Comparison of ENCODE assay signal across 16 cellular contexts in genomic region chr16:10623059-10623458, GRCh38. TPM values are rescaled to one million over a fixed set of nuclear protein-coding genes. Genes with fewer than 3 reads are reported as not detected.
DNase-seq lines count a peak whose midpoint lies in the region; ATAC-seq, FAIRE-seq and TF ChIP-seq lines count a peak whose summit lies in the region.
"Had no signal": no experiment of that assay in that cellular context is flagged by ENCODE, and none has a peak within 500 bp of the region (broad histone marks: within the 10 kb centered on the region; RNA-seq: fewer than 3 reads in every experiment).

No MANE protein-coding gene starts in this region.

- H3K36me3 ChIP-seq in HepG2 (replicated peaks in 1 of 2; ENCODE audit: control insufficient read depth in 1 of 2, insufficient read depth in 2 of 2, low read length in 2 of 2) (no peaks in the 10 kb centered on the region), right lobe of liver (no peaks in the 10 kb centered on the region), H1 (ENCODE audit: control insufficient read depth in 2 of 4, insufficient read depth in 4 of 4, low read length in 3 of 4) (no peaks in the 10 kb centered on the region), osteoblast (ENCODE audit: insufficient read depth, low read length) (no peaks in the 10 kb centered on the region)
- H3K36me3 ChIP-seq: BE2C had no signal

- no peak for TF ChIP-seq RAD21 in HepG2 (CRISPR knock-in tag; IDR thresholded peaks at IDR 0.05)
- TF ChIP-seq RAD21 in H1 (IDR thresholded peaks at IDR 0.05 in 1 of 2, conservative IDR thresholded peaks at IDR 0.05 in 1 of 2; ENCODE audit: low read depth in 2 of 2, low read length in 2 of 2), result no peak

- in situ Hi-C loops in HepG2 (cut with HindIII; ENCODE audit: extremely low pct_ligation_motif_present, low pct_unique_long_range_greater_than_20kb), result no loop called here

- H3K27me3 ChIP-seq in HepG2 (ENCODE audit: control insufficient read depth in 1 of 2, insufficient read depth in 2 of 2, low read length in 2 of 2), result no peaks in the 10 kb centered on the region
- no peaks in the 10 kb centered on the region for H3K27me3 ChIP-seq in right lobe of liver
- peaks cover 0 to 3% (median 3%) of the 10 kb centered on the region in 4 experiments; a peak in 4 of 7 replicates for H3K27me3 ChIP-seq in H1 (replicated peaks in 1 of 4; ENCODE audit: control insufficient read depth in 3 of 4, extremely low read depth in 1 of 4, insufficient read depth in 3 of 4, low read length in 3 of 4)
- no peaks in the 10 kb centered on the region for H3K27me3 ChIP-seq in osteoblast (ENCODE audit: insufficient read depth, low read length)
- H3K27me3 ChIP-seq: BE2C had no signal

- H2BK12ac ChIP-seq in H1 (ENCODE audit: low read depth, low read length), result peak overlapping the region; percentile 50; the same call in 1 of the 2 replicates

- no peak overlapping the region for H2AFZ ChIP-seq in HepG2 (ENCODE audit: low read length)
- no peak overlapping the region for H2AFZ ChIP-seq in H1 (ENCODE audit: low read length)
- H2AFZ ChIP-seq in osteoblast (ENCODE audit: low read length), result no peak overlapping the region
- H2AFZ ChIP-seq: GM23248 had no signal

- H3K56ac ChIP-seq in H1 (replicated peaks; ENCODE audit: insufficient read length, low read depth, low read length), result no peak overlapping the region

- H3K4me1 ChIP-seq in HepG2 (ENCODE audit: insufficient read depth, low read length), result peaks cover 90% of the 10 kb centered on the region
- no peaks in the 10 kb centered on the region for H3K4me1 ChIP-seq in right lobe of liver
- H3K4me1 ChIP-seq in H1 (replicated peaks in 1 of 4; ENCODE audit: control insufficient read depth in 3 of 4, insufficient read depth in 4 of 4, low read length in 3 of 4), result peaks cover 8 to 25% (median 14%) of the 10 kb centered on the region in 4 experiments
- H3K4me1 ChIP-seq in osteoblast (ENCODE audit: insufficient read depth, low read length), result peaks cover 6% of the 10 kb centered on the region

- 0 out of 2 replicates have a peak overlapping the region, but pooled peaks have one; percentile 29 for H2BK15ac ChIP-seq in H1 (ENCODE audit: low read length)

- H3K4me3 ChIP-seq in HepG2 (replicated peaks in 1 of 3; ENCODE audit: insufficient read depth in 1 of 3, low read depth in 2 of 3, low read length in 3 of 3) (no peak overlapping the region), right lobe of liver (no peak overlapping the region), H1 (ENCODE audit: extremely low read depth in 1 of 4, insufficient read depth in 2 of 4, low read depth in 3 of 4, low read length in 4 of 4) (no peak overlapping the region), osteoblast (ENCODE audit: insufficient read depth, low read length) (no peak overlapping the region)
- H3K4me3 ChIP-seq: A549, GM23248 had no signal

- no peaks in the 10 kb centered on the region for H3K79me1 ChIP-seq in H1 (ENCODE audit: low read depth, low read length)

- DNase-seq in HepG2 (ENCODE audit: low spot score), result no peak
- DNase-seq in right lobe of liver, result no peak
- no peak for DNase-seq in H1 (ENCODE audit: low read depth in 1 of 2, low spot score in 2 of 2)
- peak; percentile 14 for DNase-seq in osteoblast (ENCODE audit: insufficient read length, low spot score, missing footprints)
- no peak for DNase-seq in D721Med (ENCODE audit: insufficient read length, low spot score)
- no peak for DNase-seq in left lobe of liver (ENCODE audit: low spot score)
- no peak for DNase-seq in superior temporal gyrus (ENCODE audit: extremely low spot score)
- DNase-seq: BE2C; CD4-positive, alpha-beta memory T cell; DND-41; GDM1; GM23248 had no signal

- H3K18ac ChIP-seq in H1 (ENCODE audit: extremely low read depth, low read length), result peak overlapping the region; percentile 60; the same call in 1 of the 2 replicates

- CTCF ChIA-PET in HepG2 (lab: Yijun Ruan, JAX; ENCODE audit: low intra/inter-chr PET ratio, low total read pairs) (no interaction called here), H1 (lab: Charles Lee; ENCODE audit: partially characterized antibody) (interaction anchor here (1.0 to 2.1 kb wide), 3 partner anchors 42 to 101 kb away, joined by 3 to 4 read pairs (median 4); no protein-coding TSS in a partner anchor)

- no peak overlapping the region for H2BK5ac ChIP-seq in H1 (ENCODE audit: low read depth, low read length)

- BruUV-seq in HepG2 (replicated peaks; lab: Mats Ljungman, UMichigan), result no TSS peak

- WGBS in HepG2 (ENCODE audit: low lambda C conversion rate), result 61% methylated on average over 3 of the region's 3 CpGs
- WGBS in right lobe of liver (ENCODE audit: insufficient coverage, low coverage, low lambda C conversion rate, missing lambda C conversion rate), result 57% methylated on average over 1 of the region's 3 CpGs
- WGBS in H1 (ENCODE audit: extremely low coverage in 1 of 2, insufficient coverage in 1 of 2, insufficient read length in 1 of 2, insufficient replicate concordance in 2 of 2, low coverage in 1 of 2, low lambda C conversion rate in 2 of 2, missing lambda C conversion rate in 1 of 2), 2 experiments, result 90% methylated on average over 3 of the region's 3 CpGs; no CpG with 5 or more reads in 1 of the 2 experiments

- H2AK5ac ChIP-seq in H1 (ENCODE audit: low read depth, low read length), result peak overlapping the region; percentile 65; the same call in 1 of the 2 replicates

- no peak overlapping the region for H4K5ac ChIP-seq in H1 (ENCODE audit: insufficient read length, low read depth, low read length)

- no peak overlapping the region for H3K23ac ChIP-seq in H1 (ENCODE audit: insufficient read length)

- peak overlapping the region; percentile 64; the same call in 1 of the 2 replicates for H3K4me2 ChIP-seq in HepG2 (ENCODE audit: low read depth, low read length)
- no peak overlapping the region for H3K4me2 ChIP-seq in H1 (ENCODE audit: insufficient read depth in 1 of 2, low read depth in 2 of 2, low read length in 2 of 2)
- no peak overlapping the region for H3K4me2 ChIP-seq in osteoblast (ENCODE audit: insufficient read depth, low read length)
- H3K4me2 ChIP-seq: A549 had no signal

- H3K9me3 ChIP-seq in HepG2 (ENCODE audit: low read length), result no peaks in the 10 kb centered on the region
- H3K9me3 ChIP-seq in right lobe of liver, result no peaks in the 10 kb centered on the region
- H3K9me3 ChIP-seq in H1 (ENCODE audit: insufficient read depth in 2 of 2, low read depth in 1 of 2, low read length in 1 of 2), result no peaks in the 10 kb centered on the region
- H3K9me3 ChIP-seq in osteoblast (ENCODE audit: low read depth, low read length), result no peaks in the 10 kb centered on the region
- H3K9me3 ChIP-seq: BE2C had no signal

- no peak for TF ChIP-seq EP300 in HepG2 (IDR thresholded peaks at IDR 0.05; ENCODE audit: low read depth in 2 of 2, low read length in 2 of 2)
- TF ChIP-seq EP300 in HepG2 (CRISPR knock-in tag; IDR thresholded peaks at IDR 0.05; ENCODE audit: borderline replicate concordance), result no peak
- no peak for TF ChIP-seq EP300 in H1 (IDR thresholded peaks at IDR 0.05; ENCODE audit: borderline replicate concordance in 1 of 2, low read depth in 2 of 2, low read length in 2 of 2)

- no peak overlapping the region for H3K27ac ChIP-seq in HepG2 (ENCODE audit: extremely low read length, insufficient read depth, low read length)
- no peak overlapping the region for H3K27ac ChIP-seq in right lobe of liver
- no peak overlapping the region for H3K27ac ChIP-seq in H1 (ENCODE audit: low read depth, low read length)
- H3K27ac ChIP-seq in osteoblast (ENCODE audit: low read depth, low read length), result no peak overlapping the region
- H3K27ac ChIP-seq: C4-2B, GM23248 had no signal

- no peak overlapping the region for H3K4ac ChIP-seq in H1 (replicated peaks; ENCODE audit: insufficient read length, low read depth, low read length)

- H3K14ac ChIP-seq in H1 (ENCODE audit: insufficient read length), result no peak overlapping the region

- POLR2A ChIA-PET in HepG2 (lab: Yijun Ruan, JAX), result interaction anchor here (0.8 kb wide), 1 partner anchor 40 kb away, joined by 3 read pairs; no protein-coding TSS in a partner anchor
- POLR2A ChIA-PET in H1 (lab: Charles Lee; ENCODE audit: partially characterized antibody), result no interaction called here

- H3K9ac ChIP-seq in HepG2 (ENCODE audit: insufficient read depth, low read depth, low read length) (no peak overlapping the region), H1 (replicated peaks in 1 of 4; ENCODE audit: extremely low read depth in 1 of 4, low read depth in 3 of 4, low read length in 3 of 4) (no peak overlapping the region)
- H3K9ac ChIP-seq: GM23248 had no signal

- FAIRE-seq in HepG2 (lab: Jason Lieb, UNC) (no peak), H1 (lab: Jason Lieb, UNC) (no peak), D721Med (lab: Jason Lieb, UNC) (no peak)
- FAIRE-seq: A549, GM12892 had no signal

- no peak for ATAC-seq in HepG2
- no peak for ATAC-seq in right lobe of liver
- ATAC-seq in left lobe of liver, result no peak

- intact Hi-C loops in HepG2 (cut with micrococcal nuclease; ENCODE audit: unreplicated experiment) (no loop called here), right lobe of liver (cut with DNase I) (no loop called here)

- TF ChIP-seq POLR2A in HepG2 (IDR thresholded peaks at IDR 0.05; ENCODE audit: insufficient read depth in 1 of 2, low read depth in 2 of 2, low read length in 2 of 2) (no peak), right lobe of liver (IDR thresholded peaks at IDR 0.05) (no peak), H1 (IDR thresholded peaks at IDR 0.05; ENCODE audit: control extremely low read depth in 1 of 2, low read depth in 2 of 2, low read length in 2 of 2) (no peak)

- H3K79me2 ChIP-seq in HepG2 (ENCODE audit: insufficient read depth, low read length) (no peaks in the 10 kb centered on the region), H1 (ENCODE audit: control insufficient read depth in 1 of 2, insufficient read depth in 2 of 2, low read length in 2 of 2) (no peaks in the 10 kb centered on the region), osteoblast (ENCODE audit: insufficient read depth, low read length) (no peaks in the 10 kb centered on the region)

- H4K20me1 ChIP-seq in HepG2 (ENCODE audit: insufficient read depth, low read length), result no peaks in the 10 kb centered on the region
- no peaks in the 10 kb centered on the region for H4K20me1 ChIP-seq in H1 (replicated peaks in 1 of 2; ENCODE audit: control insufficient read depth in 1 of 2, insufficient read depth in 2 of 2, low read length in 2 of 2)
- H4K20me1 ChIP-seq in osteoblast (ENCODE audit: insufficient read depth, low read length), result no peaks in the 10 kb centered on the region

- H4K8ac ChIP-seq in H1 (ENCODE audit: extremely low read depth, insufficient read depth, low read length), result no peak overlapping the region

- H2BK20ac ChIP-seq in H1 (ENCODE audit: low read length), result 0 out of 2 replicates have a peak overlapping the region, but pooled peaks have one; percentile 18

- peaks cover 3% of the 10 kb centered on the region; the same call in 1 of the 2 replicates for H3K23me2 ChIP-seq in H1 (ENCODE audit: low read depth, low read length)

- no peak overlapping the region for H2BK120ac ChIP-seq in H1 (replicated peaks; ENCODE audit: low read depth, low read length)

- no peak for TF ChIP-seq CTCF in HepG2 (CRISPR knock-in tag; IDR thresholded peaks at IDR 0.05)
- no peak for TF ChIP-seq CTCF in right lobe of liver (IDR thresholded peaks at IDR 0.05)
- TF ChIP-seq CTCF in H1 (IDR thresholded peaks at IDR 0.05; ENCODE audit: control extremely low read depth in 1 of 3, insufficient read depth in 1 of 3, low read depth in 1 of 3, low read length in 3 of 3), result no peak
- no peak for TF ChIP-seq CTCF in osteoblast (IDR thresholded peaks at IDR 0.05; ENCODE audit: extremely low read depth, low read depth, low read length)
- no peak for TF ChIP-seq CTCF in D721Med (IDR thresholded peaks at IDR 0.05; ENCODE audit: insufficient read depth, missing control alignments)

- no peak overlapping the region for H4K91ac ChIP-seq in H1 (replicated peaks; ENCODE audit: insufficient read length, low read length)

RNA-seq across cellular contexts. Expression of gene EMP2, which starts 42.7 kb away (rescaled TPM):
- total RNA-seq in HepG2 (2016; rRNA removed; fragmentation: Illumina TruSeq; extraction: Trizol) (13.4 and 24.6 TPM in 2 replicates), right lobe of liver (10 to 100 TPM; 38.5 to 95.6 (median 58.4) TPM), osteoblast (31.8 and 35.4 TPM in 2 replicates), left lobe of liver (86.6 TPM)
- 9.2 and 9.9 TPM in 2 replicates for total RNA-seq in HepG2 (2016; cell fraction: cytosol; rRNA removed; fragmentation: Illumina TruSeq; extraction: Trizol; ENCODE audit: low read depth)
- 11.7 and 21.4 TPM in 2 replicates for total RNA-seq in HepG2 (2016; cell fraction: insoluble cytoplasmic fraction; rRNA removed; fragmentation: Illumina TruSeq; extraction: Trizol)
- total RNA-seq in HepG2 (2016; cell fraction: membrane; rRNA removed; fragmentation: Illumina TruSeq; extraction: Trizol), result 11.9 and 13.5 TPM in 2 replicates
- 17.1 and 22.3 TPM in 2 replicates for total RNA-seq in HepG2 (2016; cell fraction: nucleus; rRNA removed; fragmentation: Illumina TruSeq; extraction: Trizol)
- polyA plus RNA-seq in HepG2 (2011; rRNA removed) (84.4 and 91.2 TPM in 2 replicates), H1 (2011; rRNA removed) (13.5 and 23.3 TPM in 2 replicates)
- 59.1 and 63.8 TPM in 2 replicates for polyA plus RNA-seq in HepG2 (2011; cell fraction: cytosol; rRNA removed)
- 25.3 and 26.7 TPM in 2 replicates for polyA plus RNA-seq in HepG2 (2011; cell fraction: nucleus; rRNA removed)
- polyA plus RNA-seq in HepG2 (2012), result 79.6 and 88.1 TPM in 2 replicates
- 25.1 and 29.9 TPM in 2 replicates for polyA plus RNA-seq in HepG2 (2016; cell fraction: cytosol; fragmentation: Illumina TruSeq; extraction: Trizol; ENCODE audit: low read depth)
- polyA plus RNA-seq in HepG2 (2016; cell fraction: insoluble cytoplasmic fraction; fragmentation: Illumina TruSeq; extraction: Trizol; ENCODE audit: low read depth), result 19.9 and 21.5 TPM in 2 replicates
- 20.0 and 21.7 TPM in 2 replicates for polyA plus RNA-seq in HepG2 (2016; cell fraction: membrane; fragmentation: Illumina TruSeq; extraction: Trizol; ENCODE audit: low read depth)
- 44.6 and 45.3 TPM in 2 replicates for polyA plus RNA-seq in HepG2 (2016; cell fraction: nucleus; fragmentation: Illumina TruSeq; extraction: Trizol; ENCODE audit: insufficient read depth, low read depth)
- 185 and 354 TPM in 2 replicates for polyA minus RNA-seq in HepG2 (2011; rRNA and poly(A)+ RNA removed; ENCODE audit: low replicate concordance)
- polyA minus RNA-seq in HepG2 (2011; cell fraction: cytosol; rRNA and poly(A)+ RNA removed), result 33.1 and 45.3 TPM in 2 replicates
- polyA minus RNA-seq in HepG2 (2011; cell fraction: nucleus; rRNA and poly(A)+ RNA removed), result 34.7 and 36.2 TPM in 2 replicates
- 21.8 and 22.6 TPM in 2 replicates for total RNA-seq in H1 (2021; fragmentation: NEBNext Ultra II Directional; extraction: Animal tissue kit (Norgen Biotek cat#: 25700))
- polyA plus RNA-seq in H1 (2011; cell fraction: cytosol; rRNA removed), result 8.8 TPM
- polyA plus RNA-seq in H1 (2011; cell fraction: nucleus; rRNA removed), result 17.4 TPM
- 18.9 to 24.7 TPM (median 22.2 TPM) in 4 replicates for polyA plus RNA-seq in H1 (2012, experiment 1 of 2)
- 13.7 TPM for polyA plus RNA-seq in H1 (2012, experiment 2 of 2)
- polyA plus RNA-seq in H1 (2013, experiment 1 of 2), result 22.0 TPM
- 23.3 TPM for polyA plus RNA-seq in H1 (2013, experiment 2 of 2)
- polyA minus RNA-seq in H1 (2011; rRNA and poly(A)+ RNA removed), result 36.1 and 42.7 TPM in 2 replicates
- 13.1 TPM for polyA minus RNA-seq in H1 (2011; cell fraction: cytosol; rRNA and poly(A)+ RNA removed)
- polyA minus RNA-seq in H1 (2011; cell fraction: nucleus; rRNA and poly(A)+ RNA removed), result 8.5 TPM
- total RNA-seq: CD4-positive, alpha-beta memory T cell had no signal
- polyA plus RNA-seq: CD4-positive, alpha-beta memory T cell; IgD-negative memory B cell had no signal

Comparison
In these comparisons a context has a peak if more than half of its experiments do, and no peak if none do; other contexts are left out.
1. Of the 41 proteins assayed by ChIP-seq in both HepG2 and H1: peak only in HepG2: HDAC2; only in H1: none; in both: none; in neither: 40.